9 cellular contexts compared by ENCODE assay signal in genomic region chr9:91211919-91212318, GRCh38.
DNase-seq lines count a peak whose midpoint lies in the region; ATAC-seq and TF ChIP-seq lines count a peak whose summit lies in the region.
"Had no signal": no experiment of that assay in that cellular context is flagged by ENCODE, and none has a peak within 500 bp of the region (broad histone marks: within the 10 kb centered on the region; RNA-seq: fewer than 3 reads in every experiment).

No MANE protein-coding gene starts in this region.

- DNase-seq in GM23338 (ENCODE audit: low spot score) (no peak), glomerular visceral epithelial cell (ENCODE audit: extremely low spot score) (peak; percentile 52), spleen (no peak), GF-D8 (lab: John Stamatoyannopoulos, UW) (no peak), GM03348 (ENCODE audit: low spot score) (no peak)
- peak; percentile 81 for DNase-seq in activated CD4-positive, alpha-beta memory T cell treated with anti-CD3 and anti-CD28 coated beads for 36 hours
- DNase-seq: substantia nigra had no signal

- no peaks in the 10 kb centered on the region for H3K9me3 ChIP-seq in spleen

- no peak for TF ChIP-seq CTCF in GM23338 (conservative IDR thresholded peaks at IDR 0.05; ENCODE audit: low read depth in 2 of 2)
- TF ChIP-seq CTCF in spleen (IDR thresholded peaks at IDR 0.05 in 8 of 11, conservative IDR thresholded peaks at IDR 0.05 in 3 of 11) = no peak

- CTCF ChIA-PET in activated CD4-positive, alpha-beta memory T cell treated with anti-CD3 and anti-CD28 coated beads for 36 hours (lab: Charles Lee) = no interaction called here

- H3K36me3 Mint-ChIP-seq in GM23338 (ENCODE audit: low read depth) = no peaks in the 10 kb centered on the region; the same call in 1 of the 3 replicates
- H3K36me3 Mint-ChIP-seq in activated CD4-positive, alpha-beta memory T cell treated with anti-CD3 and anti-CD28 coated beads for 36 hours = peaks cover 15% of the 10 kb centered on the region

- H4K20me1 ChIP-seq in GM23338 (replicated peaks; ENCODE audit: insufficient read depth) = no peaks in the 10 kb centered on the region

- H3K27me3 Mint-ChIP-seq in GM23338 (ENCODE audit: insufficient read depth, low read depth, poor library complexity) = peaks cover 11% of the 10 kb centered on the region
- no peaks in the 10 kb centered on the region for H3K27me3 Mint-ChIP-seq in activated CD4-positive, alpha-beta memory T cell treated with anti-CD3 and anti-CD28 coated beads for 36 hours

- no peak overlapping the region for H3K27ac Mint-ChIP-seq in GM23338
- H3K27ac Mint-ChIP-seq in activated CD4-positive, alpha-beta memory T cell treated with anti-CD3 and anti-CD28 coated beads for 36 hours = peak overlapping the region; percentile 98

- H3K9me3 Mint-ChIP-seq in GM23338 = no peaks in the 10 kb centered on the region
- no peaks in the 10 kb centered on the region for H3K9me3 Mint-ChIP-seq in activated CD4-positive, alpha-beta memory T cell treated with anti-CD3 and anti-CD28 coated beads for 36 hours

- peaks cover 4% of the 10 kb centered on the region; the same call in 1 of the 2 replicates for H3K4me1 ChIP-seq in GM23338 (ENCODE audit: insufficient read depth)
- H3K4me1 ChIP-seq in spleen = peaks cover 7 to 31% (median 24%) of the 10 kb centered on the region in 6 donors

- 66 to 95% (median 71%) methylated on average over 5 of the region's 5 CpGs for WGBS in spleen, 5 donors

- no peaks in the 10 kb centered on the region for H3K9me2 ChIP-seq in GM23338 (ENCODE audit: insufficient read depth)

- no peaks in the 10 kb centered on the region for H3F3A ChIP-seq in GM23338 (replicated peaks; ENCODE audit: low read depth)

- H3K4me1 Mint-ChIP-seq in GM23338 = peaks cover 22% of the 10 kb centered on the region
- peaks cover 61% of the 10 kb centered on the region for H3K4me1 Mint-ChIP-seq in activated CD4-positive, alpha-beta memory T cell treated with anti-CD3 and anti-CD28 coated beads for 36 hours (ENCODE audit: low read depth)

- H3K27me3 ChIP-seq in GM23338 (ENCODE audit: insufficient read depth) (no peaks in the 10 kb centered on the region), spleen (replicated peaks in 1 of 7) (no peaks in the 10 kb centered on the region)

- H3K79me2 ChIP-seq in GM23338 (replicated peaks; ENCODE audit: insufficient read depth) = no peaks in the 10 kb centered on the region

- no peak for TF ChIP-seq POLR2A in spleen (IDR thresholded peaks at IDR 0.05)

- H3K4me2 ChIP-seq in GM23338 = no peak overlapping the region

- H3K4me3 ChIP-seq in GM23338 = no peak overlapping the region
- H3K4me3 ChIP-seq in spleen = peak overlapping the region in 1 of 8 donors; percentile 18

- no peak overlapping the region for H2AFZ ChIP-seq in GM23338

- H3K36me3 ChIP-seq in GM23338 (ENCODE audit: insufficient read depth) = no peaks in the 10 kb centered on the region
- H3K36me3 ChIP-seq in spleen = peaks cover 0 to 11% (median 0%) of the 10 kb centered on the region in 6 donors

- POLR2A ChIA-PET in activated CD4-positive, alpha-beta memory T cell treated with anti-CD3 and anti-CD28 coated beads for 36 hours (lab: Charles Lee) = no interaction called here

- intact Hi-C loops in activated CD4-positive, alpha-beta memory T cell treated with anti-CD3 and anti-CD28 coated beads for 36 hours (cut with micrococcal nuclease) = loop anchor here (1.0 to 5.0 kb wide), 6 partner anchors 11 to 207 kb away; no protein-coding TSS in a partner anchor
- intact Hi-C loops in spleen (cut with DNase I; ENCODE audit: low total_unique reads) = no loop called here

- H3K27ac ChIP-seq in GM23338 (ENCODE audit: low read depth) (no peak overlapping the region), spleen (peak overlapping the region in 5 of 8 donors; percentile 4 to 79 (median 50))

- H3K4me3 Mint-ChIP-seq in GM23338 = no peak overlapping the region
- peak overlapping the region; percentile 59 for H3K4me3 Mint-ChIP-seq in activated CD4-positive, alpha-beta memory T cell treated with anti-CD3 and anti-CD28 coated beads for 36 hours

- ATAC-seq in GM23338 (peak; percentile 42), GM19035 (IDR thresholded peaks at IDR 0.05; ENCODE audit: unreplicated experiment) (no peak)
- ATAC-seq: SK-N-SH treated with all-trans-retinoic acid at 6 μM for 48 hours had no signal

TF ChIP-seq in GM23338, 12 proteins besides CTCF, POLR2A, EP300 and RAD21:
- TF ChIP-seq ZNF462 (CRISPR knock-in tag; IDR thresholded peaks at IDR 0.05) = no peak
- no peak for TF ChIP-seq ETS1 (IDR thresholded peaks at IDR 0.05)
- no peak for TF ChIP-seq ZNF331 (CRISPR knock-in tag; IDR thresholded peaks at IDR 0.05; ENCODE audit: low read depth)

Comparison
In these comparisons a context has a peak if more than half of its experiments do, and no peak if none do; other contexts are left out.
1. DNase-seq: peak in activated CD4-positive, alpha-beta memory T cell treated with anti-CD3 and anti-CD28 coated beads for 36 hours (single experiment) and glomerular visceral epithelial cell (single experiment); none in GM23338 (single experiment), spleen (single experiment), GF-D8 (single experiment) and GM03348 (single experiment).